Comparison of ENCODE assay signal across 1 cellular context in the genomic region with DNA sequence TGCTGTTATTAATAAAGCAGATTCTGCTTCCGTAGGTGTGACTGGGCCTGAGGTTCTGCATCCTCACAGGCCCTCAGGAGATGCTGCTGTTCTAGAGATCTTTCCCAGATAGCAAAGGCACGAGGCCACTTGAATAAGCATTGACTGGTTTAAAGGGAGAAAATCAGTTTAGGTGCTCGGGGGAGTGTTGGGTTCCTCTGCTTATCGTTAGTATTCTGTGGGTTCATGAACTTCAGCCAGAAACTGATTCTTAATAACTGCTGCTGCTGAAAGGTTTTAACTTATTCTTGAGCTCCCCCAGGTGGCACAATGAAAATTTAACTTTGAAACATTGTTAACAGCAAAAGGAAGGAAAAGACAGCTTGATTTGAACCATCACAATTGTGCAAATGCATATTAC.
TF ChIP-seq lines count a peak whose summit lies in the region.

No MANE protein-coding gene starts in this region.

TF ChIP-seq in GM23338, 12 proteins besides CTCF, POLR2A, EP300 and RAD21 (continued from another document):
- TF ChIP-seq, protein P1, sequence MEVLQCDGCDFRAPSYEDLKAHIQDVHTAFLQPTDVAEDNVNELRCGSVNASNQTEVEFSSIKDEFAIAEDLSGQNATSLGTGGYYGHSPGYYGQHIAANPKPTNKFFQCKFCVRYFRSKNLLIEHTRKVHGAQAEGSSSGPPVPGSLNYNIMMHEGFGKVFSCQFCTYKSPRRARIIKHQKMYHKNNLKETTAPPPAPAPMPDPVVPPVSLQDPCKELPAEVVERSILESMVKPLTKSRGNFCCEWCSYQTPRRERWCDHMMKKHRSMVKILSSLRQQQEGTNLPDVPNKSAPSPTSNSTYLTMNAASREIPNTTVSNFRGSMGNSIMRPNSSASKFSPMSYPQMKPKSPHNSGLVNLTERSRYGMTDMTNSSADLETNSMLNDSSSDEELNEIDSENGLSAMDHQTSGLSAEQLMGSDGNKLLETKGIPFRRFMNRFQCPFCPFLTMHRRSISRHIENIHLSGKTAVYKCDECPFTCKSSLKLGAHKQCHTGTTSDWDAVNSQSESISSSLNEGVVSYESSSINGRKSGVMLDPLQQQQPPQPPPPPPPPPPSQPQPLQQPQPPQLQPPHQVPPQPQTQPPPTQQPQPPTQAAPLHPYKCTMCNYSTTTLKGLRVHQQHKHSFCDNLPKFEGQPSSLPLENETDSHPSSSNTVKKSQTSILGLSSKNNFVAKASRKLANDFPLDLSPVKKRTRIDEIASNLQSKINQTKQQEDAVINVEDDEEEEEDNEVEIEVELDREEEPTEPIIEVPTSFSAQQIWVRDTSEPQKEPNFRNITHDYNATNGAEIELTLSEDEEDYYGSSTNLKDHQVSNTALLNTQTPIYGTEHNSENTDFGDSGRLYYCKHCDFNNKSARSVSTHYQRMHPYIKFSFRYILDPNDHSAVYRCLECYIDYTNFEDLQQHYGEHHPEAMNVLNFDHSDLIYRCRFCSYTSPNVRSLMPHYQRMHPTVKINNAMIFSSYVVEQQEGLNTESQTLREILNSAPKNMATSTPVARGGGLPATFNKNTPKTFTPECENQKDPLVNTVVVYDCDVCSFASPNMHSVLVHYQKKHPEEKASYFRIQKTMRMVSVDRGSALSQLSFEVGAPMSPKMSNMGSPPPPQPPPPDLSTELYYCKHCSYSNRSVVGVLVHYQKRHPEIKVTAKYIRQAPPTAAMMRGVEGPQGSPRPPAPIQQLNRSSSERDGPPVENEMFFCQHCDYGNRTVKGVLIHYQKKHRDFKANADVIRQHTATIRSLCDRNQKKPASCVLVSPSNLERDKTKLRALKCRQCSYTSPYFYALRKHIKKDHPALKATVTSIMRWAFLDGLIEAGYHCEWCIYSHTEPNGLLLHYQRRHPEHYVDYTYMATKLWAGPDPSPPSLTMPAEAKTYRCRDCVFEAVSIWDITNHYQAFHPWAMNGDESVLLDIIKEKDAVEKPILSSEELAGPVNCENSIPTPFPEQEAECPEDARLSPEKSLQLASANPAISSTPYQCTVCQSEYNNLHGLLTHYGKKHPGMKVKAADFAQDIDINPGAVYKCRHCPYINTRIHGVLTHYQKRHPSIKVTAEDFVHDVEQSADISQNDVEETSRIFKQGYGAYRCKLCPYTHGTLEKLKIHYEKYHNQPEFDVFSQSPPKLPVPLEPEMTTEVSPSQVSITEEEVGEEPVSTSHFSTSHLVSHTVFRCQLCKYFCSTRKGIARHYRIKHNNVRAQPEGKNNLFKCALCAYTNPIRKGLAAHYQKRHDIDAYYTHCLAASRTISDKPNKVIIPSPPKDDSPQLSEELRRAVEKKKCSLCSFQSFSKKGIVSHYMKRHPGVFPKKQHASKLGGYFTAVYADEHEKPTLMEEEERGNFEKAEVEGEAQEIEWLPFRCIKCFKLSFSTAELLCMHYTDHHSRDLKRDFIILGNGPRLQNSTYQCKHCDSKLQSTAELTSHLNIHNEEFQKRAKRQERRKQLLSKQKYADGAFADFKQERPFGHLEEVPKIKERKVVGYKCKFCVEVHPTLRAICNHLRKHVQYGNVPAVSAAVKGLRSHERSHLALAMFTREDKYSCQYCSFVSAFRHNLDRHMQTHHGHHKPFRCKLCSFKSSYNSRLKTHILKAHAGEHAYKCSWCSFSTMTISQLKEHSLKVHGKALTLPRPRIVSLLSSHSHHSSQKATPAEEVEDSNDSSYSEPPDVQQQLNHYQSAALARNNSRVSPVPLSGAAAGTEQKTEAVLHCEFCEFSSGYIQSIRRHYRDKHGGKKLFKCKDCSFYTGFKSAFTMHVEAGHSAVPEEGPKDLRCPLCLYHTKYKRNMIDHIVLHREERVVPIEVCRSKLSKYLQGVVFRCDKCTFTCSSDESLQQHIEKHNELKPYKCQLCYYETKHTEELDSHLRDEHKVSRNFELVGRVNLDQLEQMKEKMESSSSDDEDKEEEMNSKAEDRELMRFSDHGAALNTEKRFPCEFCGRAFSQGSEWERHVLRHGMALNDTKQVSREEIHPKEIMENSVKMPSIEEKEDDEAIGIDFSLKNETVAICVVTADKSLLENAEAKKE (CRISPR knock-in tag; IDR thresholded peaks at IDR 0.05) = no peak
TF ChIP-seq in GM23338: peak in this region for 0.
